ENCODE assay signal across 16 cellular contexts in the genomic region with DNA sequence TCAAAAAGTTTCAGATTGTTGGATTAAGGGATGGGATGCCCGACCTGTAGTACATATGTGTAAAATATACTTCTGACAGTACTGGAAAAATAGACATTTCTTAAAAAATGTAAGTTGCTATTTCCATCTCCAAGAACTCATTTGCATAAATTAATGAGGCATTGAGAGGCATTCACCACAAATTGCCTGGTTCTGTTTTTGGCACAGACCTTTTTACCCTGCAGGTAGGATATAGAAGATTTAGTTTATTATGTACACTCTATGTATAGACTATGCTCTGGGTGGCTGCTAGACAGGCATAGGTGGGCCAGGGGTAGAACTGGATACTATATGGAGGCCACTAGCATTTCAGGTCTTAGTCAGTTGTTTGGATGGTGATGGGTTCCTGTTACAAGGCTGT. TPM values are rescaled to one million over a fixed set of nuclear protein-coding genes. Genes with fewer than 3 reads are reported as not detected.
"Had no signal": no experiment of that assay in that cellular context is flagged by ENCODE, and none has a peak within 500 bp of the region (broad histone marks: within the 10 kb centered on the region; RNA-seq: fewer than 3 reads in every experiment).

No MANE protein-coding gene starts in this region.

- H3K27ac Mint-ChIP-seq: activated CD4-positive, alpha-beta T cell treated with anti-CD3 and anti-CD28 coated beads for 36 hours; activated naive CD4-positive, alpha-beta T cell treated with anti-CD3 and anti-CD28 coated beads for 36 hours; activated T-helper 2 cell treated with anti-CD3 and anti-CD28 coated beads, Interferon-gamma antibody, Interleukin-2, Interleukin-4, amounts not matched to agents 10 μg/mL and 5 μg/mL and 100 μg/mL, durations not matched to agents 14 hours and 24 hours and 36 hours had no signal

- H3K27me3 Mint-ChIP-seq: activated CD4-positive, alpha-beta T cell treated with anti-CD3 and anti-CD28 coated beads for 36 hours; natural killer cell treated with Interleukin-12 subunit alpha and Interleukin-12 subunit beta and Interleukin-15 and Interleukin-18, amount 100 ng/mL, for 72 hours had no signal

- H3K27ac ChIP-seq: ascending aorta, esophagus squamous epithelium, hepatocyte, sigmoid colon, tibial artery, WERI-Rb-1 had no signal

- H3K4me1 ChIP-seq: ascending aorta, sigmoid colon, tibial artery had no signal

- H3K9me3 ChIP-seq: ascending aorta, esophagus squamous epithelium, sigmoid colon, tibial artery had no signal

- H3K9me3 Mint-ChIP-seq: activated naive CD4-positive, alpha-beta T cell treated with anti-CD3 and anti-CD28 coated beads for 36 hours; activated T-helper 2 cell treated with anti-CD3 and anti-CD28 coated beads, Interferon-gamma antibody, Interleukin-2, Interleukin-4, amounts not matched to agents 10 μg/mL and 5 μg/mL and 100 μg/mL, durations not matched to agents 14 hours and 24 hours and 36 hours; natural killer cell treated with Interleukin-12 subunit alpha and Interleukin-12 subunit beta and Interleukin-15 and Interleukin-18, amount 100 ng/mL, for 72 hours had no signal

- H3K4me3 ChIP-seq: ascending aorta, esophagus squamous epithelium, hepatocyte, sigmoid colon, tibial artery had no signal

- H3K27me3 ChIP-seq: ascending aorta, esophagus squamous epithelium, hepatocyte, sigmoid colon, tibial artery had no signal

- H3K4me3 Mint-ChIP-seq: activated CD4-positive, alpha-beta T cell treated with anti-CD3 and anti-CD28 coated beads for 36 hours; activated naive CD4-positive, alpha-beta T cell treated with anti-CD3 and anti-CD28 coated beads for 36 hours; natural killer cell treated with Interleukin-12 subunit alpha and Interleukin-12 subunit beta and Interleukin-15 and Interleukin-18, amount 100 ng/mL, for 72 hours had no signal

- DNase-seq: activated CD4-positive, alpha-beta T cell treated with anti-CD3 and anti-CD28 coated beads for 36 hours; activated CD4-positive, alpha-beta T cell treated with anti-CD3 and anti-CD28 coated beads, Interleukin-2, amount 50 U/mL, for 48 hours; activated naive CD4-positive, alpha-beta T cell treated with anti-CD3 and anti-CD28 coated beads for 36 hours; cortex of kidney; esophagus squamous epithelium; left cardiac atrium; nucleus accumbens; sigmoid colon; stimulated activated CD4-positive, alpha-beta T cell treated with anti-CD3 and anti-CD28 coated beads, Interleukin-4, amount 100 ng/mL, for 4 hours; stimulated activated naive CD4-positive, alpha-beta T cell treated with Interleukin-2 at 50 U/mL for 16 hours; tibial artery; WERI-Rb-1 had no signal

- H3K4me1 Mint-ChIP-seq: activated CD4-positive, alpha-beta T cell treated with anti-CD3 and anti-CD28 coated beads for 36 hours had no signal

- ATAC-seq: activated CD4-positive, alpha-beta T cell treated with anti-CD3 and anti-CD28 coated beads for 36 hours; left cardiac atrium; natural killer cell treated with Interleukin-12 subunit alpha and Interleukin-12 subunit beta and Interleukin-15 and Interleukin-18, amount 100 ng/mL, for 72 hours had no signal

RNA-seq across cellular contexts. Expression of a gene that starts 8.0 kb away (rescaled TPM):
- total RNA-seq: ascending aorta had no signal
